In genomic region chr2:61456070-61456745, GRCh38 we compare ENCODE assay signal across 1 cellular context.
TF ChIP-seq lines count a peak whose summit lies in the region.

No MANE protein-coding gene starts in this region.

TF ChIP-seq in GM23338, 12 proteins besides CTCF, POLR2A, EP300 and RAD21 (continued from another document):
- TF ChIP-seq ZNF462 (CRISPR knock-in tag; IDR thresholded peaks at IDR 0.05) (no peak), NANOG (IDR thresholded peaks at IDR 0.05; ENCODE audit: borderline replicate concordance) (no peak), EZH2phosphoT487 (IDR thresholded peaks at IDR 0.05; ENCODE audit: unreplicated experiment) (no peak), CREB1 (CRISPR knock-in tag; IDR thresholded peaks at IDR 0.05; ENCODE audit: low read depth) (no peak), POLR2AphosphoS5 (IDR thresholded peaks at IDR 0.05; ENCODE audit: low read depth) (no peak)
